ENCODE assay signal across 8 cellular contexts in the genomic region with DNA sequence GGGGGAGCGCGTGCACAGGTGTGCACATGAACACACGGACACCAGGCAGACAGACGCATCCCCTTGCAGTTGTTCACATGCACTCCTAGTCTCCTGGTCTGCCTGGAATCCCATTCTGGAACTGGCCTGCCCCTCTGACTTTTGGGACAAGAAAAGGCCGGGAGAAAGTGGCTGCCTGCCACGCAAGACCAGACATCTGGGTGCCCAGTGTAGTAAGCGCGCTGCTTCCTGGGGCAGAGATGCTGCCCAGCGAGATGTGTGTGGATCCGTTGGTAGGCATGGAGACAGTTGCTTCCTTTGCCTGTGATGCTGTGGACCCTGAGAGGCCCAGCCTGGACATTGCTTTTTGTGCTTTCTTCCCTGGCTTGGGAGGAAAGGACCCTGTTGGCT.
A peak's percentile ranks its signal among the peaks of the same experiment; 100 is the strongest.
DNase-seq lines count a peak whose midpoint lies in the region; ATAC-seq, FAIRE-seq and TF ChIP-seq lines count a peak whose summit lies in the region.
"Not testable (repeated sequence)": the region's sequence is repeated elsewhere in the genome, so short reads cannot be mapped to it uniquely, and the experiment has no call there.

No MANE protein-coding gene starts in this region.

- not testable (repeated sequence) for H3K27me3 ChIP-seq in endothelial cell of umbilical vein (ENCODE audit: control insufficient read depth in 2 of 2, insufficient read depth in 2 of 2, low read length in 2 of 2); hepatocyte; gastrocnemius medialis; tibial artery

- not testable (repeated sequence) for H4K20me1 ChIP-seq in endothelial cell of umbilical vein (replicated peaks; ENCODE audit: control insufficient read depth, extremely low read depth, insufficient read depth, low read length); hepatocyte (ENCODE audit: insufficient read depth, poor library complexity, severe bottlenecking)

- H3K9me3 Mint-ChIP-seq in nephron = not testable (repeated sequence)

- peak overlapping the region; percentile 78 to 87 (median 87) for H3K27ac Mint-ChIP-seq in nephron

- BruUV-seq in endothelial cell of umbilical vein (replicated peaks; lab: Mats Ljungman, UMichigan) = not testable (repeated sequence)

- H3K4me1 Mint-ChIP-seq in nephron = not testable (repeated sequence)

- not testable (repeated sequence) for H3K9ac ChIP-seq in endothelial cell of umbilical vein (replicated peaks; ENCODE audit: extremely low read depth, insufficient read depth, low read length)

- dilution Hi-C loops in endothelial cell of umbilical vein (cut with MboI; ENCODE audit: extremely low pct_ligation_motif_present, low sequenced_read_pairs) = not testable (repeated sequence)

- intact Hi-C loops in endothelial cell of umbilical vein (cut with micrococcal nuclease); Right ventricle myocardium superior (cut with DNase I); left cardiac atrium (cut with DNase I); gastrocnemius medialis (cut with DNase I; ENCODE audit: low total_unique reads); tibial artery (cut with DNase I; ENCODE audit: low total_unique reads): not testable (repeated sequence)

- H3K4me3 Mint-ChIP-seq in nephron = peak overlapping the region in 2 of 3 experiments; percentile 24 to 31

- not testable (repeated sequence) for H3K9me1 ChIP-seq in endothelial cell of umbilical vein (replicated peaks; ENCODE audit: control insufficient read depth, extremely low read depth, insufficient read depth, low read length)

- POLR2A ChIA-PET in RWPE1 (lab: Yijun Ruan, JAX; ENCODE audit: low non-redundant PET); endothelial cell of umbilical vein (lab: Charles Lee): not testable (repeated sequence)

- H3K36me3 ChIP-seq in endothelial cell of umbilical vein (ENCODE audit: control insufficient read depth in 2 of 2, extremely low read depth in 1 of 2, insufficient read depth in 2 of 2, low read length in 2 of 2); hepatocyte (replicated peaks; ENCODE audit: insufficient read depth, low read depth); gastrocnemius medialis; tibial artery: not testable (repeated sequence)

- WGBS in hepatocyte (ENCODE audit: low lambda C conversion rate, missing lambda C conversion rate) = 92% methylated on average over 9 of the region's 10 CpGs

- TF ChIP-seq POLR2A in endothelial cell of umbilical vein (IDR thresholded peaks at IDR 0.05; ENCODE audit: low read depth, low read length); gastrocnemius medialis (IDR thresholded peaks at IDR 0.05): not testable (repeated sequence)

- not testable (repeated sequence) for H3K4me3 ChIP-seq in endothelial cell of umbilical vein (replicated peaks in 1 of 3; ENCODE audit: insufficient read depth in 1 of 3, low read depth in 1 of 3, low read length in 3 of 3); hepatocyte; gastrocnemius medialis; tibial artery

- ATAC-seq in Right ventricle myocardium superior (ENCODE audit: poor library complexity) = peak; percentile 60
- ATAC-seq in left cardiac atrium = peak; percentile 10 to 64
- ATAC-seq in gastrocnemius medialis = peak; percentile 3 to 21

- in situ Hi-C loops in gastrocnemius medialis (cut with MboI; ENCODE audit: low sequenced_read_pairs in 4 of 4) = not testable (repeated sequence)

- not testable (repeated sequence) for TF ChIP-seq CTCF in RWPE1 (conservative IDR thresholded peaks at IDR 0.05; ENCODE audit: low read depth); endothelial cell of umbilical vein (IDR thresholded peaks at IDR 0.05; ENCODE audit: extremely low read depth in 1 of 2, insufficient read depth in 1 of 2, low read depth in 1 of 2, low read length in 2 of 2); hepatocyte (IDR thresholded peaks at IDR 0.05; ENCODE audit: poor library complexity); nephron (IDR thresholded peaks at IDR 0.05; ENCODE audit: unreplicated experiment in 3 of 3); gastrocnemius medialis (IDR thresholded peaks at IDR 0.05 in 4 of 5, conservative IDR thresholded peaks at IDR 0.05 in 1 of 5); tibial artery (IDR thresholded peaks at IDR 0.05)

- CTCF ChIA-PET in RWPE1 (lab: Yijun Ruan, JAX); endothelial cell of umbilical vein (lab: Charles Lee): not testable (repeated sequence)

- H3K27ac ChIP-seq in RWPE1 = peak overlapping the region; percentile 52
- not testable (repeated sequence) for H3K27ac ChIP-seq in endothelial cell of umbilical vein (ENCODE audit: insufficient read depth, low read depth, low read length)
- H3K27ac ChIP-seq in hepatocyte = peak overlapping the region; percentile 78
- H3K27ac ChIP-seq in gastrocnemius medialis = peak overlapping the region in 2 of 4 donors; percentile 71 to 77
- peak overlapping the region; percentile 72 for H3K27ac ChIP-seq in tibial artery

- FAIRE-seq in endothelial cell of umbilical vein (lab: Jason Lieb, UNC) = peak; percentile 62

- not testable (repeated sequence) for H3K4me1 ChIP-seq in endothelial cell of umbilical vein (ENCODE audit: control insufficient read depth, extremely low read depth, insufficient read depth, low read length); hepatocyte (ENCODE audit: insufficient read depth)
- H3K4me1 ChIP-seq in gastrocnemius medialis (peaks cover 5 to 14% of the 10 kb centered on the region in 2 donors), tibial artery (peaks cover 0 to 19% (median 6%) of the 10 kb centered on the region in 4 donors)

- not testable (repeated sequence) for H3K9me2 ChIP-seq in hepatocyte (replicated peaks; ENCODE audit: insufficient read depth)

- H2AFZ ChIP-seq in endothelial cell of umbilical vein (ENCODE audit: low read depth, low read length); hepatocyte: not testable (repeated sequence)

- H3K9me3 ChIP-seq in endothelial cell of umbilical vein (replicated peaks; ENCODE audit: control insufficient read depth, insufficient read depth, low read length); hepatocyte (ENCODE audit: low read depth); gastrocnemius medialis; tibial artery: not testable (repeated sequence)

- not testable (repeated sequence) for H3K4me2 ChIP-seq in endothelial cell of umbilical vein (ENCODE audit: insufficient read depth, low read length); hepatocyte

- not testable (repeated sequence) for H3K79me2 ChIP-seq in endothelial cell of umbilical vein (ENCODE audit: control insufficient read depth, insufficient read depth, low read length); hepatocyte

- not testable (repeated sequence) for DNase-seq in RWPE1 (ENCODE audit: low spot score); Right ventricle myocardium superior; left cardiac atrium; hepatocyte (ENCODE audit: low spot score); gastrocnemius medialis; tibial artery
- DNase-seq in endothelial cell of umbilical vein (ENCODE audit: low read depth, low spot score) = peak; percentile 3

- not testable (repeated sequence) for H3K27me3 Mint-ChIP-seq in nephron (ENCODE audit: low read depth)

- not testable (repeated sequence) for H3K36me3 Mint-ChIP-seq in nephron (ENCODE audit: low read depth)
